ENCODE assay signal across 1 cellular context in the genomic region with DNA sequence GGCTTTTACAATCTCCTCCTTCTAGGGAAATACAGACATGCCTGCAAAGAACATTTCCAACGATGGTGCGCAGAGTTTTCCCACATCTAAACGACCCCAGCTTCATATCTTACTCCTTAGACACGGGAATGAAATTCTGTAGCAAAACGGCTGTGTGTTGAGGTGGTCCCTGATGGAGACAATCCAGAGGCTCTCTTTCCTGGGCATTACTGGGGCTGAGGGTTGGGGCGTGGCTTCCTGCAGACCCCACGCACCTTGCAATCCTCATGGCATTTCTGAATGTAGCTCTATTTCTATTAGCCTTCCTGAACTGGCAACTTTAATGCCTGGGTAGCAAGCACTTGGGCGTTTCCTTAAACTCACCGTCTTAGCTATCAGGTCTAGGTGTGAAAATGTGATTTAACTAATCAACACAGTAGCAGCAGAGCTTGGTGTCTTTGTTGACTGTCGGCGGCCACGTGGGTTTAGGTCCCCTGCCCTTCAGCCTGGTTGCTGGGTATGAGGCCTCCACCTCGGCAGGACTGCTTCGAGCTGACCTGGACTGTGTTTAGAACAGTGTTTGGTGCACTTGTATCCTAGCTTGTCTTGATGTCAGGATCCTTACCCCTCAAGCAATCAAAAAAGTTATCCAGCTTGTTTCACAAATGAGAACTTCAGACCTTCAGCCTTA.
A peak's percentile ranks its signal among the peaks of the same experiment; 100 is the strongest.
TF ChIP-seq lines count a peak whose summit lies in the region.

No MANE protein-coding gene starts in this region.

TF ChIP-seq in HepG2, 621 proteins besides CTCF, POLR2A, EP300 and RAD21 (continued from another document):
- TF ChIP-seq, protein P1, sequence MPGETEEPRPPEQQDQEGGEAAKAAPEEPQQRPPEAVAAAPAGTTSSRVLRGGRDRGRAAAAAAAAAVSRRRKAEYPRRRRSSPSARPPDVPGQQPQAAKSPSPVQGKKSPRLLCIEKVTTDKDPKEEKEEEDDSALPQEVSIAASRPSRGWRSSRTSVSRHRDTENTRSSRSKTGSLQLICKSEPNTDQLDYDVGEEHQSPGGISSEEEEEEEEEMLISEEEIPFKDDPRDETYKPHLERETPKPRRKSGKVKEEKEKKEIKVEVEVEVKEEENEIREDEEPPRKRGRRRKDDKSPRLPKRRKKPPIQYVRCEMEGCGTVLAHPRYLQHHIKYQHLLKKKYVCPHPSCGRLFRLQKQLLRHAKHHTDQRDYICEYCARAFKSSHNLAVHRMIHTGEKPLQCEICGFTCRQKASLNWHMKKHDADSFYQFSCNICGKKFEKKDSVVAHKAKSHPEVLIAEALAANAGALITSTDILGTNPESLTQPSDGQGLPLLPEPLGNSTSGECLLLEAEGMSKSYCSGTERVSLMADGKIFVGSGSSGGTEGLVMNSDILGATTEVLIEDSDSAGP (CRISPR knock-in tag; IDR thresholded peaks at IDR 0.05; ENCODE audit: borderline replicate concordance), result 0 out of 2 replicates have a peak, but pooled peaks have one; percentile 23
- TF ChIP-seq, protein P2, sequence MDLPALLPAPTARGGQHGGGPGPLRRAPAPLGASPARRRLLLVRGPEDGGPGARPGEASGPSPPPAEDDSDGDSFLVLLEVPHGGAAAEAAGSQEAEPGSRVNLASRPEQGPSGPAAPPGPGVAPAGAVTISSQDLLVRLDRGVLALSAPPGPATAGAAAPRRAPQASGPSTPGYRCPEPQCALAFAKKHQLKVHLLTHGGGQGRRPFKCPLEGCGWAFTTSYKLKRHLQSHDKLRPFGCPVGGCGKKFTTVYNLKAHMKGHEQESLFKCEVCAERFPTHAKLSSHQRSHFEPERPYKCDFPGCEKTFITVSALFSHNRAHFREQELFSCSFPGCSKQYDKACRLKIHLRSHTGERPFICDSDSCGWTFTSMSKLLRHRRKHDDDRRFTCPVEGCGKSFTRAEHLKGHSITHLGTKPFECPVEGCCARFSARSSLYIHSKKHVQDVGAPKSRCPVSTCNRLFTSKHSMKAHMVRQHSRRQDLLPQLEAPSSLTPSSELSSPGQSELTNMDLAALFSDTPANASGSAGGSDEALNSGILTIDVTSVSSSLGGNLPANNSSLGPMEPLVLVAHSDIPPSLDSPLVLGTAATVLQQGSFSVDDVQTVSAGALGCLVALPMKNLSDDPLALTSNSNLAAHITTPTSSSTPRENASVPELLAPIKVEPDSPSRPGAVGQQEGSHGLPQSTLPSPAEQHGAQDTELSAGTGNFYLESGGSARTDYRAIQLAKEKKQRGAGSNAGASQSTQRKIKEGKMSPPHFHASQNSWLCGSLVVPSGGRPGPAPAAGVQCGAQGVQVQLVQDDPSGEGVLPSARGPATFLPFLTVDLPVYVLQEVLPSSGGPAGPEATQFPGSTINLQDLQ (CRISPR knock-in tag; IDR thresholded peaks at IDR 0.05), result no peak
